ENCODE assay signal across 10 cellular contexts in the genomic region with DNA sequence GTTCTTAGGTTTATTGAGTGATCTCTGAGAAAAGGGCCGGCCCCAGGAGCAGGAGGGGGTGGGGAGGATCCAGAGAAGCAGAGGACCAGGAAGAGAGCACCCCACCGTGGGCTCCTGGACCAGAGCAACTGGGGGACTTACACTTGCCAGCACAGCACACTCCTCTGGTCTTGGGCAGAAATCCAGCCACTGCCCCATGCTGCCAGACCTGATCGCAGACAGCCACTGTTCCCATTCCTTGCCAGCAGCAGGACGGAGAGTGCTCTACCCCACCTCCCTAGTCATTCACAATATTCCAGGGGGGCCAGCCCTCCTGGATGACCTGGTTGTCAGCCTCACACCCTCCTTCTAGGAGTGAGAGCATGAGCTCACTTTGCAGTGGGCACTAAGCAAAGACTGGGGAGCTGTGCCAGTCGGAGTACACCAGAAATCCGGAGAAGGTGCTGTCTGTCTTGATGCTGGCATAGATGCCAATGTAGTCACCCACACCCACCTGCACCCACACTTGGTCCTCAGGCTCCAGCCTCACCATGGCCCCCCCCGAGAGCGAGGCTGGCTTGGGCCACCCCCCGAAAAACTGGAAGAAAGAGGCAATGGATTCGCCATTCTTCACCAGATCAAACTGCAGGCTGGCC. TPM values are rescaled to one million over a fixed set of nuclear protein-coding genes. Genes with fewer than 3 reads are reported as not detected.
DNase-seq lines count a peak whose midpoint lies in the region; ATAC-seq and TF ChIP-seq lines count a peak whose summit lies in the region.
"Had no signal": no experiment of that assay in that cellular context is flagged by ENCODE, and none has a peak within 500 bp of the region (broad histone marks: within the 10 kb centered on the region; RNA-seq: fewer than 3 reads in every experiment).

No MANE protein-coding gene starts in this region.

- CTCF ChIA-PET in IMR-90 (lab: Yijun Ruan, JAX) = interaction anchor here (0.5 to 2.4 kb wide), 19 partner anchors 14 to 880 kb away, joined by 3 to 20 read pairs (median 4); a partner anchor contains a TSS
- CTCF ChIA-PET in activated naive CD4-positive, alpha-beta T cell treated with anti-CD3 and anti-CD28 coated beads, Interleukin-2, amount 10 ng/mL, durations not matched to agents 7 days and 5 days (lab: Charles Lee) = interaction anchor here (0.9 to 9.8 kb wide), 30 partner anchors 9 to 255 kb away, joined by 3 to 106 read pairs (median 4); a partner anchor contains a TSS

- peak overlapping the region; percentile 95 for H4K91ac ChIP-seq in IMR-90 (ENCODE audit: insufficient read depth, low read depth, low read length)

- H3K36me3 ChIP-seq in IMR-90 (ENCODE audit: control insufficient read depth, insufficient read depth, low read length) (peaks cover 2% of the 10 kb centered on the region; the same call in 1 of the 2 replicates), neural progenitor cell (no peaks in the 10 kb centered on the region)

- H3K56ac ChIP-seq in IMR-90 (ENCODE audit: extremely low read depth, insufficient read depth, low read length) = peak overlapping the region; percentile 62; the same call in 1 of the 2 replicates

- no peaks in the 10 kb centered on the region for H3K9me3 ChIP-seq in IMR-90 (ENCODE audit: control insufficient read depth, insufficient read depth, low read length)
- no peaks in the 10 kb centered on the region for H3K9me3 ChIP-seq in neural progenitor cell (ENCODE audit: low read depth)

- ATAC-seq in IMR-90 (ENCODE audit: low read depth) = no peak
- ATAC-seq in HG03097 (IDR thresholded peaks at IDR 0.05; ENCODE audit: low FRiP score, unreplicated experiment) = no peak

- H3K18ac ChIP-seq in IMR-90 (ENCODE audit: low read depth, low read length) = peak overlapping the region; percentile 30; the same call in 1 of the 2 replicates

- H2AK5ac ChIP-seq in IMR-90 (ENCODE audit: low read depth, low read length) = peak overlapping the region; percentile 72

- H3K4me3 Mint-ChIP-seq in neural progenitor cell = peak overlapping the region; percentile 100
- H3K4me3 Mint-ChIP-seq in activated naive CD4-positive, alpha-beta T cell treated with anti-CD3 and anti-CD28 coated beads, Interleukin-2, amount 10 ng/mL, durations not matched to agents 7 days and 5 days = no peak overlapping the region

- peaks cover 18% of the 10 kb centered on the region for H3K27me3 Mint-ChIP-seq in neural progenitor cell (ENCODE audit: insufficient read depth, low read depth)
- peaks cover 60% of the 10 kb centered on the region for H3K27me3 Mint-ChIP-seq in activated naive CD4-positive, alpha-beta T cell treated with anti-CD3 and anti-CD28 coated beads, Interleukin-2, amount 10 ng/mL, durations not matched to agents 7 days and 5 days

- H3K9me3 Mint-ChIP-seq in neural progenitor cell = no peaks in the 10 kb centered on the region
- no peaks in the 10 kb centered on the region for H3K9me3 Mint-ChIP-seq in activated naive CD4-positive, alpha-beta T cell treated with anti-CD3 and anti-CD28 coated beads, Interleukin-2, amount 10 ng/mL, durations not matched to agents 7 days and 5 days

- peak overlapping the region; percentile 59; the same call in 1 of the 3 replicates for H2BK15ac ChIP-seq in IMR-90 (ENCODE audit: low read depth, low read length)

- H3K27ac ChIP-seq in IMR-90 (ENCODE audit: insufficient read depth, low read length) (peak overlapping the region; percentile 74), neural progenitor cell (no peak overlapping the region)

- TF ChIP-seq POLR2A in IMR-90 (IDR thresholded peaks at IDR 0.05; ENCODE audit: low read depth, low read length) = no peak

- no peak for TF ChIP-seq CTCF in AG09309 (IDR thresholded peaks at IDR 0.05; ENCODE audit: control insufficient read depth, insufficient read depth, low read depth, low read length, missing control alignments)
- no peak for TF ChIP-seq CTCF in IMR-90 (conservative IDR thresholded peaks at IDR 0.05; ENCODE audit: low read depth, low read length)
- no peak for TF ChIP-seq CTCF in fibroblast of the aortic adventitia (IDR thresholded peaks at IDR 0.05; ENCODE audit: insufficient read depth, low read length)
- no peak for TF ChIP-seq CTCF in neural progenitor cell (IDR thresholded peaks at IDR 0.05)

- peaks cover 17 to 42% of the 10 kb centered on the region in 2 experiments; a peak in 3 of 4 replicates for H3K79me1 ChIP-seq in IMR-90 (ENCODE audit: low read depth in 1 of 2, low read length in 2 of 2)

- peak overlapping the region; percentile 84 for H3K4ac ChIP-seq in IMR-90 (ENCODE audit: low read depth, low read length)

- 27% methylated on average over 4 of the region's 10 CpGs; no CpG with 5 or more reads in 1 of the 2 experiments for WGBS in IMR-90 (ENCODE audit: extremely low coverage in 2 of 2, insufficient read length in 1 of 2), 2 experiments

- peak overlapping the region; percentile 84 for H2AK9ac ChIP-seq in IMR-90 (replicated peaks; ENCODE audit: low read depth, low read length, poor library complexity)

- H2AFZ ChIP-seq in IMR-90 (replicated peaks; ENCODE audit: low read length, poor library complexity) = peak overlapping the region; percentile 92
- H2AFZ ChIP-seq in neural progenitor cell (replicated peaks) = no peak overlapping the region

- H4K20me1 ChIP-seq in IMR-90 (ENCODE audit: insufficient read depth, low read length) (peaks cover 5% of the 10 kb centered on the region; the same call in 1 of the 2 replicates), neural progenitor cell (ENCODE audit: low read depth) (peaks cover 17% of the 10 kb centered on the region)

- H3K4me1 ChIP-seq in IMR-90 (ENCODE audit: control insufficient read depth, insufficient read depth, low read length) (peaks cover 26% of the 10 kb centered on the region), neural progenitor cell (peaks cover 51% of the 10 kb centered on the region)

- peak overlapping the region; percentile 65 for H2BK20ac ChIP-seq in IMR-90 (ENCODE audit: low read depth, low read length)

- no peak for DNase-seq in AG09309 (ENCODE audit: low read depth)
- DNase-seq in IMR-90 = no peak
- DNase-seq in fibroblast of the aortic adventitia (ENCODE audit: low read depth) = no peak
- DNase-seq in neural progenitor cell (ENCODE audit: low spot score) = no peak
- no peak for DNase-seq in NCI-H2171 treated with DMSO at 0.1 percent for 48 hours (lab: John Stamatoyannopoulos, UW)
- no peak for DNase-seq in activated naive CD4-positive, alpha-beta T cell treated with anti-CD3 and anti-CD28 coated beads, Interleukin-2, amount 10 ng/mL, durations not matched to agents 7 days and 5 days
- DNase-seq in ureter (ENCODE audit: low spot score) = no peak

- H4K8ac ChIP-seq in IMR-90 (ENCODE audit: low read depth in 2 of 2, low read length in 2 of 2) = peak overlapping the region; percentile 17 to 78; a peak in 3 of 4 replicates

- TF ChIP-seq RAD21 in IMR-90 (IDR thresholded peaks at IDR 0.05; ENCODE audit: low read length) = no peak

- dilution Hi-C loops in IMR-90 (cut with HindIII; ENCODE audit: low sequenced_read_pairs, unreplicated experiment) = no loop called here

- H3K9ac ChIP-seq in IMR-90 (ENCODE audit: low read depth, low read length) = peak overlapping the region; percentile 54
- H3K9ac ChIP-seq in neural progenitor cell = no peak overlapping the region

- H3K9me1 ChIP-seq in IMR-90 (ENCODE audit: insufficient read depth, low read length) = peaks cover 10% of the 10 kb centered on the region

- peak overlapping the region; percentile 42 for H4K5ac ChIP-seq in IMR-90 (ENCODE audit: low read depth, low read length)

- intact Hi-C loops in IMR-90 (cut with micrococcal nuclease) = loop anchor here (1.0 to 5.0 kb wide), 8 partner anchors 18 to 244 kb away; a partner anchor contains a TSS

- in situ Hi-C loops in IMR-90 (cut with MboI; ENCODE audit: low sequenced_read_pairs) = no loop called here

- H3K4me2 ChIP-seq in IMR-90 (ENCODE audit: low read depth, low read length) (peak overlapping the region; percentile 56), neural progenitor cell (peak overlapping the region; percentile 99)

- peaks cover 59% of the 10 kb centered on the region for H3K4me1 Mint-ChIP-seq in neural progenitor cell
- peaks cover 57% of the 10 kb centered on the region for H3K4me1 Mint-ChIP-seq in activated naive CD4-positive, alpha-beta T cell treated with anti-CD3 and anti-CD28 coated beads, Interleukin-2, amount 10 ng/mL, durations not matched to agents 7 days and 5 days

- peak overlapping the region; percentile 93 for H3K23ac ChIP-seq in IMR-90 (ENCODE audit: low read depth, low read length)

- peak overlapping the region; percentile 44 for H2BK5ac ChIP-seq in IMR-90 (ENCODE audit: low read depth, low read length, poor library complexity, severe bottlenecking)

- H3K4me3 ChIP-seq in AG09309 (ENCODE audit: control insufficient read depth, low read depth, low read length) (peak overlapping the region; percentile 9; the same call in 1 of the 2 replicates), IMR-90 (ENCODE audit: insufficient read depth, low read depth, low read length) (peak overlapping the region; percentile 49), fibroblast of the aortic adventitia (ENCODE audit: low read depth, low read length) (peak overlapping the region; percentile 71), neural progenitor cell (peak overlapping the region; percentile 77)

- POLR2A ChIA-PET in IMR-90 (lab: Charles Lee; ENCODE audit: unreplicated experiment) = interaction anchor here (1.0 kb wide), 1 partner anchor 15 kb away, joined by 3 read pairs; no protein-coding TSS in a partner anchor

- H3K79me2 ChIP-seq in neural progenitor cell (ENCODE audit: low read depth) = peaks cover 35% of the 10 kb centered on the region

- peaks cover 5% of the 10 kb centered on the region for H3K36me3 Mint-ChIP-seq in neural progenitor cell
- H3K36me3 Mint-ChIP-seq in activated naive CD4-positive, alpha-beta T cell treated with anti-CD3 and anti-CD28 coated beads, Interleukin-2, amount 10 ng/mL, durations not matched to agents 7 days and 5 days = peaks cover 15% of the 10 kb centered on the region

- H3K27me3 ChIP-seq in IMR-90 (ENCODE audit: control insufficient read depth, insufficient read depth, low read length) (no peaks in the 10 kb centered on the region), neural progenitor cell (peaks cover 45% of the 10 kb centered on the region)

- peak overlapping the region; percentile 74 for H3K14ac ChIP-seq in IMR-90 (replicated peaks; ENCODE audit: low read depth, low read length)

- H3K27ac Mint-ChIP-seq in neural progenitor cell = no peak overlapping the region
- H3K27ac Mint-ChIP-seq in activated naive CD4-positive, alpha-beta T cell treated with anti-CD3 and anti-CD28 coated beads, Interleukin-2, amount 10 ng/mL, durations not matched to agents 7 days and 5 days = no peak overlapping the region

- no TSS peak for BruUV-seq in IMR-90 (replicated peaks; lab: Mats Ljungman, UMichigan)

- H2BK120ac ChIP-seq in IMR-90 (ENCODE audit: low read depth, low read length) = peak overlapping the region; percentile 81

- H3F3A ChIP-seq in neural progenitor cell (ENCODE audit: low read depth) = peaks cover 41% of the 10 kb centered on the region

RNA-seq across cellular contexts. Expression of a gene that starts 1.6 kb away (rescaled TPM):
- total RNA-seq in IMR-90 (2012; rRNA removed) (1.9 and 2.0 TPM in 2 replicates), fibroblast of the aortic adventitia (ENCODE audit: low replicate concordance) (5.3 and 90.8 TPM in 2 replicates), neural progenitor cell (ENCODE audit: low replicate concordance) (0.90 and 3.4 TPM in 2 replicates), ureter (14.6 TPM)
- 5.4 and 5.8 TPM in 2 replicates for polyA plus RNA-seq in IMR-90 (2012; rRNA removed)
- 5.1 and 9.5 TPM in 2 replicates for polyA plus RNA-seq in IMR-90 (2012; cell fraction: cytosol; rRNA removed)
- polyA plus RNA-seq in IMR-90 (2012; cell fraction: nucleus; rRNA removed; ENCODE audit: low replicate concordance) = 5.6 and 7.4 TPM in 2 replicates
- polyA plus RNA-seq: neural cell had no signal

RNA-seq across cellular contexts. Expression of a gene that starts 4.7 kb away (rescaled TPM):
- 3.4 and 3.6 TPM in 2 replicates for total RNA-seq in IMR-90 (2012; rRNA removed)
- polyA plus RNA-seq in IMR-90 (2012; rRNA removed) = 36.7 and 38.1 TPM in 2 replicates
- polyA plus RNA-seq in IMR-90 (2012; cell fraction: cytosol; rRNA removed) = 34.0 and 44.0 TPM in 2 replicates
- 7.8 and 14.3 TPM in 2 replicates for polyA plus RNA-seq in IMR-90 (2012; cell fraction: nucleus; rRNA removed; ENCODE audit: low replicate concordance)
- 4.7 and 7.1 TPM in 2 replicates for total RNA-seq in fibroblast of the aortic adventitia (ENCODE audit: low replicate concordance)
- 17.1 and 48.2 TPM in 2 replicates for total RNA-seq in neural progenitor cell (ENCODE audit: low replicate concordance)
- 23.1 TPM for total RNA-seq in ureter

RNA-seq across cellular contexts. Expression of a gene that starts 7.4 kb away (rescaled TPM):
- total RNA-seq in IMR-90 (2012; rRNA removed) (not detected in 2 replicates), fibroblast of the aortic adventitia (ENCODE audit: low replicate concordance) (0.08 TPM in 1 of 2 replicates, not detected in the other), neural progenitor cell (ENCODE audit: low replicate concordance) (not detected in 2 replicates), ureter (not detected)
- not detected in 2 replicates for polyA plus RNA-seq in IMR-90 (2012; rRNA removed)
- 0.02 and 0.05 TPM in 2 replicates for polyA plus RNA-seq in IMR-90 (2012; cell fraction: cytosol; rRNA removed)
- not detected in 2 replicates for polyA plus RNA-seq in IMR-90 (2012; cell fraction: nucleus; rRNA removed; ENCODE audit: low replicate concordance)
- total RNA-seq: M059J had no signal
- polyA plus RNA-seq: neural cell had no signal

RNA-seq across cellular contexts. Expression of a gene that starts 22.1 kb away (rescaled TPM):
- 131 and 165 TPM in 2 replicates for total RNA-seq in IMR-90 (2012; rRNA removed)
- 79.4 and 95.1 TPM in 2 replicates for polyA plus RNA-seq in IMR-90 (2012; rRNA removed)
- polyA plus RNA-seq in IMR-90 (2012; cell fraction: cytosol; rRNA removed) = 197 and 220 TPM in 2 replicates
- 58.2 and 150 TPM in 2 replicates for polyA plus RNA-seq in IMR-90 (2012; cell fraction: nucleus; rRNA removed; ENCODE audit: low replicate concordance)
- total RNA-seq in fibroblast of the aortic adventitia (ENCODE audit: low replicate concordance) = 2.2 and 52.1 TPM in 2 replicates
- total RNA-seq in neural progenitor cell (ENCODE audit: low replicate concordance) = 23.3 and 28.2 TPM in 2 replicates
- 98.7 TPM for total RNA-seq in ureter

RNA-seq across cellular contexts. Expression of a gene that starts 42.4 kb away (rescaled TPM):
- total RNA-seq in IMR-90 (2012; rRNA removed) (under 0.01 and 0.18 TPM in 2 replicates), fibroblast of the aortic adventitia (ENCODE audit: low replicate concordance) (0.36 TPM in 1 of 2 replicates, not detected in the other), neural progenitor cell (ENCODE audit: low replicate concordance) (2.1 and 2.6 TPM in 2 replicates), ureter (4.8 TPM)
- 0.63 and 0.79 TPM in 2 replicates for polyA plus RNA-seq in IMR-90 (2012; rRNA removed)
- polyA plus RNA-seq in IMR-90 (2012; cell fraction: cytosol; rRNA removed) = 0.25 and 0.74 TPM in 2 replicates
- polyA plus RNA-seq in IMR-90 (2012; cell fraction: nucleus; rRNA removed; ENCODE audit: low replicate concordance) = 1.8 and 3.1 TPM in 2 replicates

Comparison
In these comparisons a context has a peak if more than half of its experiments do, and no peak if none do; other contexts are left out.
1. H3K4me3 ChIP-seq: peak in every context shown above with its lines; median percentile 77 in neural progenitor cell; 71 in fibroblast of the aortic adventitia; 49 in IMR-90; 9 in AG09309.